Comparison of ENCODE assay signal across 23 cellular contexts in genomic region chr4:184719407-184719806, GRCh38. TPM values are rescaled to one million over a fixed set of nuclear protein-coding genes. Genes with fewer than 3 reads are reported as not detected.
A peak's percentile ranks its signal among the peaks of the same experiment; 100 is the strongest.
DNase-seq lines count a peak whose midpoint lies in the region; ATAC-seq and TF ChIP-seq lines count a peak whose summit lies in the region.
"Had no signal": no experiment of that assay in that cellular context is flagged by ENCODE, and none has a peak within 500 bp of the region (broad histone marks: within the 10 kb centered on the region; RNA-seq: fewer than 3 reads in every experiment).

No MANE protein-coding gene starts in this region.

- H2BK120ac ChIP-seq in mesendoderm (ENCODE audit: low read depth, low read length) (no peak overlapping the region), trophoblast cell (ENCODE audit: insufficient read depth, low read length, poor library complexity) (no peak overlapping the region)

- no peak for ATAC-seq in HG03469 (IDR thresholded peaks at IDR 0.05; ENCODE audit: unreplicated experiment)
- ATAC-seq: GM12878, GM23338, HCT116 had no signal

- H3K9me3 ChIP-seq in fibroblast of lung (ENCODE audit: control insufficient read depth, insufficient read depth, low read depth, low read length) (no peaks in the 10 kb centered on the region), trophoblast cell (ENCODE audit: insufficient read depth, low read depth, low read length) (no peaks in the 10 kb centered on the region)
- H3K9me3 ChIP-seq: BE2C had no signal

- H3K4me2 ChIP-seq in fibroblast of lung (ENCODE audit: extremely low read depth, insufficient read depth, low read length) = no peak overlapping the region
- no peak overlapping the region for H3K4me2 ChIP-seq in mesendoderm (ENCODE audit: low read length)
- H3K4me2 ChIP-seq in trophoblast cell (ENCODE audit: low read length) = no peak overlapping the region
- H3K4me2 ChIP-seq: BLaER1 treated with 17β-estradiol and CSF1 and Interleukin-3, amounts not matched to agents 10 nM and 100 nM; GM23338 had no signal

- H3K79me1 ChIP-seq in mesendoderm (ENCODE audit: low read length) (peaks cover 16% of the 10 kb centered on the region), trophoblast cell (ENCODE audit: low read length) (no peaks in the 10 kb centered on the region)

- H3K27me3 ChIP-seq in fibroblast of lung (ENCODE audit: control insufficient read depth, insufficient read depth, low read length) (no peaks in the 10 kb centered on the region), mesendoderm (ENCODE audit: insufficient read depth, low read length, poor library complexity) (no peaks in the 10 kb centered on the region), trophoblast cell (ENCODE audit: insufficient read depth, low read length) (no peaks in the 10 kb centered on the region)
- H3K27me3 ChIP-seq: BE2C; BLaER1 treated with 17β-estradiol and CSF1 and Interleukin-3, amounts not matched to agents 10 nM and 100 nM had no signal

- H3K4me1 ChIP-seq in fibroblast of lung (ENCODE audit: control insufficient read depth, extremely low read depth, insufficient read depth, low read length) (no peaks in the 10 kb centered on the region), mesendoderm (ENCODE audit: control insufficient read depth, low read depth, low read length) (no peaks in the 10 kb centered on the region), trophoblast cell (ENCODE audit: control insufficient read depth in 1 of 2, insufficient read depth in 2 of 2, low read length in 2 of 2) (no peaks in the 10 kb centered on the region)
- H3K4me1 ChIP-seq: BE2C; BLaER1 treated with 17β-estradiol and CSF1 and Interleukin-3, amounts not matched to agents 10 nM and 100 nM had no signal

- no peaks in the 10 kb centered on the region for H4K20me1 ChIP-seq in fibroblast of lung (ENCODE audit: control insufficient read depth, extremely low read depth, insufficient read depth, low read length)

- no peak overlapping the region for H4K91ac ChIP-seq in trophoblast cell (ENCODE audit: low read depth, low read length)

- no peak overlapping the region for H3K18ac ChIP-seq in mesendoderm (ENCODE audit: low read length)
- no peak overlapping the region for H3K18ac ChIP-seq in trophoblast cell (ENCODE audit: low read length)

- no peak overlapping the region for H3K27ac ChIP-seq in fibroblast of lung (ENCODE audit: insufficient read depth, low read length)
- H3K27ac ChIP-seq in mesendoderm (ENCODE audit: low read depth, low read length) = no peak overlapping the region
- no peak overlapping the region for H3K27ac ChIP-seq in trophoblast cell (ENCODE audit: low read depth, low read length)
- H3K27ac ChIP-seq: 22Rv1; BLaER1 treated with 17β-estradiol and CSF1 and Interleukin-3, amounts not matched to agents 10 nM and 100 nM had no signal

- H2AFZ ChIP-seq in fibroblast of lung (ENCODE audit: low read length) = peak overlapping the region; percentile 22
- H2AFZ ChIP-seq in trophoblast cell (ENCODE audit: insufficient read depth, low read length, poor library complexity) = no peak overlapping the region
- H2AFZ ChIP-seq: GM23338 had no signal

- TF ChIP-seq CTCF in fibroblast of lung (conservative IDR thresholded peaks at IDR 0.05 in 1 of 2, IDR thresholded peaks at IDR 0.05 in 1 of 2; ENCODE audit: low read depth in 1 of 2, low read length in 2 of 2) = no peak

- no peaks in the 10 kb centered on the region for H3K79me2 ChIP-seq in fibroblast of lung (ENCODE audit: control insufficient read depth, insufficient read depth, low read length)
- peaks cover 5% of the 10 kb centered on the region for H3K79me2 ChIP-seq in mesendoderm (ENCODE audit: control insufficient read depth, insufficient read depth, low read length)
- H3K79me2 ChIP-seq in trophoblast cell (ENCODE audit: control insufficient read depth, insufficient read depth, low read length, poor library complexity) = no peaks in the 10 kb centered on the region

- no peak overlapping the region for H3K9ac ChIP-seq in fibroblast of lung (ENCODE audit: insufficient read depth, low read length)
- H3K9ac ChIP-seq in mesendoderm (ENCODE audit: low read length) = no peak overlapping the region
- no peak overlapping the region for H3K9ac ChIP-seq in trophoblast cell (ENCODE audit: low read length)
- H3K9ac ChIP-seq: BLaER1 treated with 17β-estradiol and CSF1 and Interleukin-3, amounts not matched to agents 10 nM and 100 nM had no signal

- H3K9me3 Mint-ChIP-seq in T-helper 1 cell treated with Interleukin-12 subunit alpha and Interleukin-12 subunit beta and Interleukin-4 antibody, amounts not matched to agents 30 μg/mL and 1 μg/mL, for 36 hours = peaks cover 18% of the 10 kb centered on the region
- H3K9me3 Mint-ChIP-seq: GM23338, H9 had no signal

- H4K8ac ChIP-seq in mesendoderm (ENCODE audit: low read depth, low read length) (no peak overlapping the region), trophoblast cell (ENCODE audit: low read depth, low read length) (no peak overlapping the region)

- H2AK5ac ChIP-seq in mesendoderm (ENCODE audit: low read length) = no peak overlapping the region
- no peak overlapping the region for H2AK5ac ChIP-seq in trophoblast cell (ENCODE audit: low read length)

- DNase-seq in T-helper 1 cell (no peak), fibroblast of lung (ENCODE audit: low read depth in 2 of 2) (no peak), mesendoderm (no peak), trophoblast cell (no peak), NCI-H510A (lab: John Stamatoyannopoulos, UW) (no peak), SHP77 treated with DMSO at 0.1 percent for 48 hours (lab: John Stamatoyannopoulos, UW) (no peak)
- DNase-seq: AML-193; BE2C; CD4-positive, alpha-beta T cell; CD8-positive, alpha-beta memory T cell; DMS 273 treated with DMSO at 0.1 percent for 48 hours; DMS79; EL; GDM1; H9 had no signal

- no peak overlapping the region for H3K4ac ChIP-seq in mesendoderm (ENCODE audit: low read depth, low read length)
- no peak overlapping the region for H3K4ac ChIP-seq in trophoblast cell (ENCODE audit: low read depth, low read length)

- peak overlapping the region; percentile 18 for H3K27ac Mint-ChIP-seq in T-helper 1 cell treated with Interleukin-12 subunit alpha and Interleukin-12 subunit beta and Interleukin-4 antibody, amounts not matched to agents 30 μg/mL and 1 μg/mL, for 36 hours
- H3K27ac Mint-ChIP-seq: CD4-positive, alpha-beta T cell; GM23338 had no signal

- H3K4me3 Mint-ChIP-seq in T-helper 1 cell treated with Interleukin-12 subunit alpha and Interleukin-12 subunit beta and Interleukin-4 antibody, amounts not matched to agents 30 μg/mL and 1 μg/mL, for 36 hours = no peak overlapping the region
- H3K4me3 Mint-ChIP-seq: CD14-positive monocyte; CD4-positive, alpha-beta T cell; GM23338; H9 had no signal

- H2BK5ac ChIP-seq in mesendoderm (ENCODE audit: low read length) (no peak overlapping the region), trophoblast cell (ENCODE audit: low read depth, low read length, poor library complexity) (no peak overlapping the region)

- H3K4me3 ChIP-seq in fibroblast of lung (replicated peaks in 1 of 4; ENCODE audit: control extremely low read depth in 1 of 4, insufficient read depth in 1 of 4, low read depth in 3 of 4, low read length in 4 of 4) = no peak overlapping the region
- H3K4me3 ChIP-seq in mesendoderm (ENCODE audit: low read length) = no peak overlapping the region
- no peak overlapping the region for H3K4me3 ChIP-seq in trophoblast cell (ENCODE audit: low read depth, low read length)
- H3K4me3 ChIP-seq: BLaER1 treated with 17β-estradiol and CSF1 and Interleukin-3, amounts not matched to agents 10 nM and 100 nM; GM12878; GM23338 had no signal

- H3K27me3 Mint-ChIP-seq in T-helper 1 cell treated with Interleukin-12 subunit alpha and Interleukin-12 subunit beta and Interleukin-4 antibody, amounts not matched to agents 30 μg/mL and 1 μg/mL, for 36 hours (ENCODE audit: low read depth) = no peaks in the 10 kb centered on the region
- H3K27me3 Mint-ChIP-seq: CD4-positive, alpha-beta T cell; CD8-positive, alpha-beta memory T cell had no signal

- no peak overlapping the region for H3K14ac ChIP-seq in trophoblast cell (ENCODE audit: low read length)

- H3K36me3 ChIP-seq in fibroblast of lung (ENCODE audit: control insufficient read depth, insufficient read depth, low read length) = no peaks in the 10 kb centered on the region
- peaks cover 5% of the 10 kb centered on the region for H3K36me3 ChIP-seq in mesendoderm (ENCODE audit: control insufficient read depth, insufficient read depth, low read length)
- H3K36me3 ChIP-seq in trophoblast cell (ENCODE audit: control insufficient read depth in 1 of 2, insufficient read depth in 2 of 2, low read length in 2 of 2) = peaks cover 21 to 22% of the 10 kb centered on the region in 2 experiments

- H4K5ac ChIP-seq in mesendoderm (ENCODE audit: low read length) = no peak overlapping the region

- peak overlapping the region; percentile 24 for H3K23ac ChIP-seq in mesendoderm (ENCODE audit: low read length)
- H3K23ac ChIP-seq in trophoblast cell (ENCODE audit: low read length) = peak overlapping the region; percentile 29

- H3K4me1 Mint-ChIP-seq in T-helper 1 cell treated with Interleukin-12 subunit alpha and Interleukin-12 subunit beta and Interleukin-4 antibody, amounts not matched to agents 30 μg/mL and 1 μg/mL, for 36 hours (ENCODE audit: low read depth) = peaks cover 48% of the 10 kb centered on the region
- H3K4me1 Mint-ChIP-seq: CD14-positive monocyte; CD8-positive, alpha-beta memory T cell had no signal

- peaks cover 61% of the 10 kb centered on the region for H3K36me3 Mint-ChIP-seq in T-helper 1 cell treated with Interleukin-12 subunit alpha and Interleukin-12 subunit beta and Interleukin-4 antibody, amounts not matched to agents 30 μg/mL and 1 μg/mL, for 36 hours (ENCODE audit: low read depth)

- H2BK15ac ChIP-seq in mesendoderm (replicated peaks; ENCODE audit: low read depth) = no peak overlapping the region

- H3K56ac ChIP-seq in mesendoderm (ENCODE audit: low read length) = no peak overlapping the region

- WGBS in mesendoderm (ENCODE audit: extremely low coverage, insufficient coverage, low lambda C conversion rate) = no CpG with 5 or more reads among the region's 3 CpGs
- no CpG with 5 or more reads among the region's 3 CpGs for WGBS in trophoblast cell (ENCODE audit: extremely low coverage, insufficient coverage, insufficient read length)

- no peak overlapping the region for H2BK12ac ChIP-seq in trophoblast cell (ENCODE audit: low read length)

- H4K12ac ChIP-seq in trophoblast cell (ENCODE audit: low read depth, low read length) = no peak overlapping the region

RNA-seq across cellular contexts. Expression of gene CENPU, which starts 14.5 kb away (rescaled TPM):
- total RNA-seq in fibroblast of lung = 1.8 and 6.4 TPM in 2 replicates
- 15.5 and 26.9 TPM in 2 replicates for polyA plus RNA-seq in fibroblast of lung
- polyA plus RNA-seq in fibroblast of lung (2012) = 10.2 and 20.0 TPM in 2 replicates
- 2.6 TPM in 1 of 2 replicates, not detected in the other for polyA minus RNA-seq in fibroblast of lung (ENCODE audit: low replicate concordance)
- polyA plus RNA-seq in mesendoderm (2013, experiment 1 of 2) = 103 TPM
- polyA plus RNA-seq in mesendoderm (2013, experiment 2 of 2) = 103 TPM
- 29.0 and 31.5 TPM in 2 replicates for polyA plus RNA-seq in trophoblast cell (2013)
